ENCODE assay signal across 26 cellular contexts in the genomic region with DNA sequence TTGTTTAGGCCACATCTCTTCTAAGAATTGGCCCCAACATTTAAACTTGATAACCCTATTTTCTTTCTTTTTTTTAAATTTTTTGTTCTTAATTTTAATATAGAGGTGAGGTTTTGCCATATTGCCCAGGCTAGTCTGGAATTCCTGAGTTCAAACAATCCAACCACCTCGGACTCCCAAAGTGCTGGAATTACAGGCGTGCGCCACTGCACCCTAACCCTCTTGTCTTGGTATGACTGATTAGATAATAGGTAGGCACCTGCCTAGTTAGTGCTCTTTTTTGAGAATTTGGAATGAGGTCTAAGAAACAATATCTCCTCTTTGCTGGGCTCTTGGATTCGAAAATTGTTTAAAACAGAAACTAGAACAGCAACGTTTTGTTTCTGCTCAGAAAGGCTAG.
"Had no signal": no experiment of that assay in that cellular context is flagged by ENCODE, and none has a peak within 500 bp of the region (broad histone marks: within the 10 kb centered on the region; RNA-seq: fewer than 3 reads in every experiment).

No MANE protein-coding gene starts in this region.

- FAIRE-seq: HepG2 had no signal

- H3K27me3 ChIP-seq: MG63 had no signal

- H3K27ac ChIP-seq: PC-9, RWPE1, SJCRH30 had no signal

- H2AFZ ChIP-seq: PC-9 had no signal

- DNase-seq: IMR-90; Karpas-422; KG1; MG63; NCI-H1092 treated with DMSO at 0.1 percent for 48 hours; NCI-H1436; NCI-H187; NCI-H2029; NCI-H2081 treated with DMSO at 0.1 percent for 48 hours; NCI-H2171; NCI-H226; NCI-H446; NCI-H510A; NCI-H524 treated with DMSO at 0.1 percent for 48 hours; NCI-H69; NCI-H774; NK-92 treated with Interleukin-12 subunit alpha and Interleukin-12 subunit beta, amount 100 ng/mL, for 24 hours; OCI-M1; PC-9; SHP77 treated with DMSO at 0.1 percent for 48 hours; SJCRH30; T-helper 1 cell had no signal

- H3K4me3 ChIP-seq: MG63, PC-9, SJCRH30 had no signal

- H3K36me3 ChIP-seq: MG63, SJCRH30 had no signal

- H3K4me2 ChIP-seq: PC-9 had no signal

- H3K9me3 ChIP-seq: MG63 had no signal

- ATAC-seq: HepG2, Right ventricle myocardium inferior, SK-N-SH treated with all-trans-retinoic acid at 6 μM for 48 hours had no signal
